Comparison of ENCODE assay signal across 8 cellular contexts in genomic region chr10:99796928-99797327, GRCh38.
"Had no signal": no experiment of that assay in that cellular context is flagged by ENCODE, and none has a peak within 500 bp of the region (broad histone marks: within the 10 kb centered on the region; RNA-seq: fewer than 3 reads in every experiment).

No MANE protein-coding gene starts in this region.

- H3K4me3 ChIP-seq: GM23338 had no signal

- ATAC-seq: GM23338 had no signal

- H3K9me3 Mint-ChIP-seq: GM23338, H9, IgD-negative memory B cell had no signal

- H3K4me2 ChIP-seq: GM23338 had no signal

- H3K4me1 Mint-ChIP-seq: GM23338, H9, IgD-negative memory B cell had no signal

- H2AFZ ChIP-seq: GM23338 had no signal

- DNase-seq: H9, HCEC 1CT, KBM-7 had no signal

- H3K27me3 Mint-ChIP-seq: IgD-negative memory B cell had no signal

- FAIRE-seq: H1, H54, HTR-8/SVneo had no signal

- H3K4me3 Mint-ChIP-seq: GM23338, H9, IgD-negative memory B cell had no signal
